Comparison of ENCODE assay signal across 1 cellular context in the genomic region with DNA sequence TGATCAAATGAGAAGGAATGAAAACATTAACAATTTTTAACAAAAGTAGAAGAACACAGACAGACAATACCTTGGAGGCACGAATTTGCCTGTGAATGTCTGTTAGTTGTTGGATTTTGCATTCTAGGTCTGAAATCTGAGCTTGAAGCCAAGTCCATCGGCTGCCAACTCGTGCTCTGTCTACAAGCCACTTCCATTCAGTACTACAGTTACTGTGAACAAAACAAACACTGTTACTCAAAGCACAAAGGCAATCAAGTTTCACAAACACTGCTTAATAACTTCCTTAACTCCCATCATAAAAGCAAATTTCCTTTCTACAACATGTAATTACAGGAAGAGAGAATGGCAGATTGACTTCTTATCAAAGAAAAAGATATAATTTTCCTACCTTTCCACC.
TF ChIP-seq lines count a peak whose summit lies in the region.

No MANE protein-coding gene starts in this region.

TF ChIP-seq in H1, 55 proteins besides CTCF, POLR2A, EP300 and RAD21 (continued from another document):
- TF ChIP-seq, protein P1, sequence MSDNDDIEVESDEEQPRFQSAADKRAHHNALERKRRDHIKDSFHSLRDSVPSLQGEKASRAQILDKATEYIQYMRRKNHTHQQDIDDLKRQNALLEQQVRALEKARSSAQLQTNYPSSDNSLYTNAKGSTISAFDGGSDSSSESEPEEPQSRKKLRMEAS (IDR thresholded peaks at IDR 0.05) = no peak
- TF ChIP-seq YY1 (IDR thresholded peaks at IDR 0.05; ENCODE audit: low read depth, low read length) (no peak), RFX5 (IDR thresholded peaks at IDR 0.05; ENCODE audit: borderline replicate concordance, low read depth, low read length) (no peak), MAFK (IDR thresholded peaks at IDR 0.05; ENCODE audit: low read depth, low read length) (no peak), SUZ12 (IDR thresholded peaks at IDR 0.05; ENCODE audit: low read length) (no peak), SP1 (IDR thresholded peaks at IDR 0.05; ENCODE audit: low read depth, low read length) (no peak), SIRT6 (IDR thresholded peaks at IDR 0.05; ENCODE audit: low read length) (no peak)
